Comparison of ENCODE assay signal across 1 cellular context in the genomic region with DNA sequence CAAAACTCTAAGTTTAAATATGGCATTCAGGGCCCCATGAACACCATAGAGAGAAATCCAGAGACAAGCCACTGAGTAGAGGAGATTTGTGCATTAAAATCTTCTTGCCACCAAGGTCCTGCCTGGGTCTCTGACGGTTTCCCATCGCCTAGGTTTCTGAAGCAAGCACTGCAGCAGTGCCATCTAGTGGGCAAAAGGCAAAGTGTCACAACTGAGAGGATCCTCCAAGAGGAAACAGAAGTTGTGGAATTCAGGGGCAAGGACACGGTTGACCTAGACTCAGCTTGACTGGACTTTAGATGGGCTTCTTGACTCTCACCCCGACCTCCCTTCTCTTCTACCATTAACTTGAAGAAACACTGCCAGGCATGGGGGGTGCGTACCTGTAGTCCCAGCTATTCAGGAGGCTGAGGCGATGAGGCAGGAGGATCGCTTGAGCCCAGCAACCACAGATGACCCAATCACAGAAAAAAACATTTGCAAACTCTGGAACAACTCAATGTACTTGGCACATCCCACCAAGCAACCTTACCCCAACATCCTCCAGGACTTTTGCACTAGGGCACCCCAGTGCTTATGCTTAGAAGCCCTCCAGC.
TF ChIP-seq lines count a peak whose summit lies in the region.

No MANE protein-coding gene starts in this region.

TF ChIP-seq in GM12878, 131 proteins besides CTCF, POLR2A, EP300 and RAD21 (continued from another document):
- TF ChIP-seq, protein P1, sequence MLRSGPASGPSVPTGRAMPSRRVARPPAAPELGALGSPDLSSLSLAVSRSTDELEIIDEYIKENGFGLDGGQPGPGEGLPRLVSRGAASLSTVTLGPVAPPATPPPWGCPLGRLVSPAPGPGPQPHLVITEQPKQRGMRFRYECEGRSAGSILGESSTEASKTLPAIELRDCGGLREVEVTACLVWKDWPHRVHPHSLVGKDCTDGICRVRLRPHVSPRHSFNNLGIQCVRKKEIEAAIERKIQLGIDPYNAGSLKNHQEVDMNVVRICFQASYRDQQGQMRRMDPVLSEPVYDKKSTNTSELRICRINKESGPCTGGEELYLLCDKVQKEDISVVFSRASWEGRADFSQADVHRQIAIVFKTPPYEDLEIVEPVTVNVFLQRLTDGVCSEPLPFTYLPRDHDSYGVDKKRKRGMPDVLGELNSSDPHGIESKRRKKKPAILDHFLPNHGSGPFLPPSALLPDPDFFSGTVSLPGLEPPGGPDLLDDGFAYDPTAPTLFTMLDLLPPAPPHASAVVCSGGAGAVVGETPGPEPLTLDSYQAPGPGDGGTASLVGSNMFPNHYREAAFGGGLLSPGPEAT (IDR thresholded peaks at IDR 0.05; ENCODE audit: low read depth), result no peak
- no peak for TF ChIP-seq ZNF592 (IDR thresholded peaks at IDR 0.05)
- TF ChIP-seq ZBTB4 (CRISPR knock-in tag; IDR thresholded peaks at IDR 0.05), result no peak
- TF ChIP-seq CEBPZ (IDR thresholded peaks at IDR 0.05; ENCODE audit: low read depth, low read length), result no peak
- TF ChIP-seq EZH2 (IDR thresholded peaks at IDR 0.05; ENCODE audit: borderline replicate concordance, control insufficient read depth, low read depth, low read length), result no peak
- TF ChIP-seq MTA3 (IDR thresholded peaks at IDR 0.05; ENCODE audit: borderline replicate concordance, low read length), result no peak
- TF ChIP-seq NFXL1 (IDR thresholded peaks at IDR 0.05; ENCODE audit: borderline replicate concordance), result no peak
- no peak for TF ChIP-seq ZBTB33 (IDR thresholded peaks at IDR 0.05)
- TF ChIP-seq MXI1 (IDR thresholded peaks at IDR 0.05; ENCODE audit: low read depth, low read length), result no peak
- TF ChIP-seq BCLAF1 (IDR thresholded peaks at IDR 0.05), result no peak
- no peak for TF ChIP-seq IRF5 (IDR thresholded peaks at IDR 0.05; ENCODE audit: borderline replicate concordance)
- TF ChIP-seq TBL1XR1 (IDR thresholded peaks at IDR 0.05; ENCODE audit: low read depth, low read length), result no peak
- TF ChIP-seq ZBED1 (IDR thresholded peaks at IDR 0.05; ENCODE audit: borderline replicate concordance), result no peak
